Comparison of ENCODE assay signal across 11 cellular contexts in genomic region chr14:37546621-37547447, GRCh38. TPM values are rescaled to one million over a fixed set of nuclear protein-coding genes. Genes with fewer than 3 reads are reported as not detected.
DNase-seq lines count a peak whose midpoint lies in the region; ATAC-seq and TF ChIP-seq lines count a peak whose summit lies in the region.
"Had no signal": no experiment of that assay in that cellular context is flagged by ENCODE, and none has a peak within 500 bp of the region (broad histone marks: within the 10 kb centered on the region; RNA-seq: fewer than 3 reads in every experiment).

No MANE protein-coding gene starts in this region.

- intact Hi-C loops in lower lobe of right lung (cut with DNase I), result no loop called here

- POLR2A ChIA-PET in BJ (lab: Charles Lee), result interaction anchor here (0.6 kb wide), 2 partner anchors 9 to 542 kb away, joined by 3 to 5 read pairs; no protein-coding TSS in a partner anchor
- POLR2A ChIA-PET in activated CD4-positive, alpha-beta memory T cell treated with anti-CD3 and anti-CD28 coated beads, Interleukin-2, amount 10 ng/mL, durations not matched to agents 7 days and 5 days (lab: Charles Lee), result no interaction called here

- no peaks in the 10 kb centered on the region for H3K36me3 Mint-ChIP-seq in HFFc6 (ENCODE audit: low read depth)
- no peaks in the 10 kb centered on the region for H3K36me3 Mint-ChIP-seq in activated CD4-positive, alpha-beta memory T cell treated with anti-CD3 and anti-CD28 coated beads, Interleukin-2, amount 10 ng/mL, durations not matched to agents 7 days and 5 days (ENCODE audit: low read depth)
- H3K36me3 Mint-ChIP-seq in stimulated activated memory B cell treated with anti-CD40 and anti-IgM and Interleukin-4, amounts not matched to agents 10 μg/mL and 1 μg/mL and 100 μg/mL, for 72 hours, result no peaks in the 10 kb centered on the region
- H3K36me3 Mint-ChIP-seq: IgD-negative memory B cell had no signal

- no peaks in the 10 kb centered on the region for H3K27me3 Mint-ChIP-seq in HFFc6 (ENCODE audit: insufficient read depth)
- no peaks in the 10 kb centered on the region for H3K27me3 Mint-ChIP-seq in activated CD4-positive, alpha-beta memory T cell treated with anti-CD3 and anti-CD28 coated beads, Interleukin-2, amount 10 ng/mL, durations not matched to agents 7 days and 5 days
- no peaks in the 10 kb centered on the region for H3K27me3 Mint-ChIP-seq in stimulated activated memory B cell treated with anti-CD40 and anti-IgM and Interleukin-4, amounts not matched to agents 10 μg/mL and 1 μg/mL and 100 μg/mL, for 72 hours
- H3K27me3 Mint-ChIP-seq: IgD-negative memory B cell had no signal

- no peaks in the 10 kb centered on the region for H3K36me3 ChIP-seq in BJ (ENCODE audit: control insufficient read depth, insufficient read depth, low read length)
- H3K36me3 ChIP-seq in lower lobe of right lung, result no peaks in the 10 kb centered on the region

- H3K4me3 ChIP-seq in BJ (ENCODE audit: low read depth, low read length) (no peak overlapping the region), lower lobe of right lung (no peak overlapping the region)

- H3K9me3 Mint-ChIP-seq in HFFc6, result no peaks in the 10 kb centered on the region
- H3K9me3 Mint-ChIP-seq in activated CD4-positive, alpha-beta memory T cell treated with anti-CD3 and anti-CD28 coated beads, Interleukin-2, amount 10 ng/mL, durations not matched to agents 7 days and 5 days, result no peaks in the 10 kb centered on the region
- H3K9me3 Mint-ChIP-seq in stimulated activated memory B cell treated with anti-CD40 and anti-IgM and Interleukin-4, amounts not matched to agents 10 μg/mL and 1 μg/mL and 100 μg/mL, for 72 hours, result no peaks in the 10 kb centered on the region

- ATAC-seq in lower lobe of right lung, result peak; percentile 70 to 86
- no peak for ATAC-seq in HG02870 (IDR thresholded peaks at IDR 0.05; ENCODE audit: unreplicated experiment)
- no peak for ATAC-seq in stimulated activated memory B cell treated with anti-CD40 and anti-IgM and Interleukin-4, amounts not matched to agents 10 μg/mL and 1 μg/mL and 100 μg/mL, for 72 hours

- H3K9me3 ChIP-seq in lower lobe of right lung, result no peaks in the 10 kb centered on the region

- peak; percentile 22 for DNase-seq in BJ (ENCODE audit: low read depth)
- peak; percentile 2 for DNase-seq in HFFc6
- peak; percentile 92 for DNase-seq in SHP77 treated with DMSO at 0.1 percent for 48 hours (lab: John Stamatoyannopoulos, UW)
- no peak for DNase-seq in lower lobe of right lung
- no peak for DNase-seq in CD1c-positive myeloid dendritic cell (ENCODE audit: extremely low spot score)
- no peak for DNase-seq in activated CD4-positive, alpha-beta memory T cell treated with anti-CD3 and anti-CD28 coated beads, Interleukin-2, amount 10 ng/mL, durations not matched to agents 7 days and 5 days
- DNase-seq: activated CD8-positive, alpha-beta memory T cell treated with anti-CD3 and anti-CD28 coated beads, Interleukin-2, amount 50 U/mL, for 48 hours; T1000 had no signal

- H3K27me3 ChIP-seq in BJ (ENCODE audit: control insufficient read depth, insufficient read depth, low read length) (no peaks in the 10 kb centered on the region), lower lobe of right lung (ENCODE audit: low read depth) (no peaks in the 10 kb centered on the region)

- no peaks in the 10 kb centered on the region for H3K4me1 ChIP-seq in lower lobe of right lung

- H3K27ac ChIP-seq in lower lobe of right lung, result no peak overlapping the region

- CTCF ChIA-PET in BJ (lab: Yijun Ruan, JAX), result no interaction called here
- CTCF ChIA-PET in activated CD4-positive, alpha-beta memory T cell treated with anti-CD3 and anti-CD28 coated beads, Interleukin-2, amount 10 ng/mL, durations not matched to agents 7 days and 5 days (lab: Charles Lee), result no interaction called here

- TF ChIP-seq CTCF in BJ (IDR thresholded peaks at IDR 0.05; ENCODE audit: insufficient read depth, low read depth, low read length), result no peak
- TF ChIP-seq CTCF in HFFc6 (IDR thresholded peaks at IDR 0.05), result no peak
- no peak for TF ChIP-seq CTCF in lower lobe of right lung (IDR thresholded peaks at IDR 0.05)

- 0 out of 2 replicates have a peak, but pooled peaks cover 4% of the 10 kb centered on the region for H3K4me1 Mint-ChIP-seq in HFFc6 (ENCODE audit: low read depth)
- H3K4me1 Mint-ChIP-seq in activated CD4-positive, alpha-beta memory T cell treated with anti-CD3 and anti-CD28 coated beads, Interleukin-2, amount 10 ng/mL, durations not matched to agents 7 days and 5 days, result no peaks in the 10 kb centered on the region
- H3K4me1 Mint-ChIP-seq in stimulated activated memory B cell treated with anti-CD40 and anti-IgM and Interleukin-4, amounts not matched to agents 10 μg/mL and 1 μg/mL and 100 μg/mL, for 72 hours, result no peaks in the 10 kb centered on the region
- H3K4me1 Mint-ChIP-seq: IgD-negative memory B cell had no signal

- no peak overlapping the region for H3K27ac Mint-ChIP-seq in HFFc6
- H3K27ac Mint-ChIP-seq in activated CD4-positive, alpha-beta memory T cell treated with anti-CD3 and anti-CD28 coated beads, Interleukin-2, amount 10 ng/mL, durations not matched to agents 7 days and 5 days, result no peak overlapping the region
- no peak overlapping the region for H3K27ac Mint-ChIP-seq in stimulated activated memory B cell treated with anti-CD40 and anti-IgM and Interleukin-4, amounts not matched to agents 10 μg/mL and 1 μg/mL and 100 μg/mL, for 72 hours
- H3K27ac Mint-ChIP-seq: IgD-negative memory B cell had no signal

- no peak overlapping the region for H3K4me3 Mint-ChIP-seq in HFFc6
- H3K4me3 Mint-ChIP-seq in activated CD4-positive, alpha-beta memory T cell treated with anti-CD3 and anti-CD28 coated beads, Interleukin-2, amount 10 ng/mL, durations not matched to agents 7 days and 5 days, result no peak overlapping the region
- no peak overlapping the region for H3K4me3 Mint-ChIP-seq in stimulated activated memory B cell treated with anti-CD40 and anti-IgM and Interleukin-4, amounts not matched to agents 10 μg/mL and 1 μg/mL and 100 μg/mL, for 72 hours
- H3K4me3 Mint-ChIP-seq: IgD-negative memory B cell had no signal

RNA-seq across cellular contexts. Expression of gene FOXA1, which starts 48.2 kb away (rescaled TPM):
- polyA plus RNA-seq in BJ (2011; rRNA removed), result 0.04 and 0.10 TPM in 2 replicates
- polyA minus RNA-seq in BJ (2011; rRNA and poly(A)+ RNA removed), result 0.09 TPM in 1 of 2 replicates, not detected in the other
- total RNA-seq in HFFc6 (2021; fragmentation: NEBNext Ultra II Directional; extraction: Animal tissue kit (Norgen Biotek cat#: 25700)), result 1 to 10 TPM in 4 of 6 experiments, under 1 TPM in 2; 0.36 to 7.3 (median 7.0) TPM
- total RNA-seq in lower lobe of right lung, result 30.5 TPM
- not detected for total RNA-seq in activated CD4-positive, alpha-beta memory T cell treated with anti-CD3 and anti-CD28 coated beads, Interleukin-2, amount 10 ng/mL, durations not matched to agents 7 days and 5 days
- polyA plus RNA-seq: IgD-negative memory B cell had no signal

RNA-seq across cellular contexts. Expression of gene TTC6, which starts 48.6 kb away (rescaled TPM):
- polyA plus RNA-seq in BJ (2011; rRNA removed), result not detected in 2 replicates
- polyA minus RNA-seq in BJ (2011; rRNA and poly(A)+ RNA removed), result 0.05 TPM in 1 of 2 replicates, not detected in the other
- 1 to 10 TPM in 1 of 6 experiments, under 1 TPM in 3, not detected in 2; 0.38 to 1.2 (median 0.62) TPM for total RNA-seq in HFFc6 (2021; fragmentation: NEBNext Ultra II Directional; extraction: Animal tissue kit (Norgen Biotek cat#: 25700))
- total RNA-seq in lower lobe of right lung, result 9.2 TPM
- total RNA-seq in activated CD4-positive, alpha-beta memory T cell treated with anti-CD3 and anti-CD28 coated beads, Interleukin-2, amount 10 ng/mL, durations not matched to agents 7 days and 5 days, result not detected
- polyA plus RNA-seq: IgD-negative memory B cell had no signal

Comparison
In these comparisons a context has a peak if more than half of its experiments do, and no peak if none do; other contexts are left out.
1. DNase-seq: peak in BJ (single experiment), HFFc6 (single experiment) and SHP77 treated with DMSO at 0.1 percent for 48 hours (single experiment); none in lower lobe of right lung (single experiment), CD1c-positive myeloid dendritic cell (single experiment) and activated CD4-positive, alpha-beta memory T cell treated with anti-CD3 and anti-CD28 coated beads, Interleukin-2, amount 10 ng/mL, durations not matched to agents 7 days and 5 days (single experiment).
2. ATAC-seq: peak in lower lobe of right lung (2 of 2); none in HG02870 (single experiment) and stimulated activated memory B cell treated with anti-CD40 and anti-IgM and Interleukin-4, amounts not matched to agents 10 μg/mL and 1 μg/mL and 100 μg/mL, for 72 hours (single experiment).